8 cellular contexts compared by ENCODE assay signal in genomic region chr10:103918053-103918846, GRCh38. TPM values are rescaled to one million over a fixed set of nuclear protein-coding genes. Genes with fewer than 3 reads are reported as not detected.
A peak's percentile ranks its signal among the peaks of the same experiment; 100 is the strongest.
DNase-seq lines count a peak whose midpoint lies in the region; TF ChIP-seq lines count a peak whose summit lies in the region.

Gene STN1, minus strand, starts transcription at chr10:103918184. Its CDS starts 590 bp downstream, at chr10:103917594.

- TF ChIP-seq CTCF in HFF-Myc (IDR thresholded peaks at IDR 0.05; ENCODE audit: low read depth, low read length, missing control alignments) (no peak), suprapubic skin (IDR thresholded peaks at IDR 0.05) (peak in 1 of 2 donors; percentile 9)

- H3K4me3 Mint-ChIP-seq in activated naive CD4-positive, alpha-beta T cell treated with anti-CD3 and anti-CD28 coated beads, Interleukin-2, amount 10 ng/mL, durations not matched to agents 7 days and 5 days = peak within 1 kb of the TSS; percentile 84

- peak within 1 kb of the TSS; percentile 90 for H3K27ac Mint-ChIP-seq in activated naive CD4-positive, alpha-beta T cell treated with anti-CD3 and anti-CD28 coated beads, Interleukin-2, amount 10 ng/mL, durations not matched to agents 7 days and 5 days

- DNase-seq in GM04503 (ENCODE audit: low read depth) (peak; percentile 58), HFF-Myc (ENCODE audit: extremely low read depth, low read depth) (peak; percentile 87), NAMALWA (ENCODE audit: low spot score) (peak; percentile 94), SK-N-DZ (ENCODE audit: low spot score) (peak; percentile 95), germinal center (ENCODE audit: low spot score) (peak; percentile 98), nucleus accumbens (lab: John Stamatoyannopoulos, UW) (peak; percentile 73 to 99 (median 97)), suprapubic skin (ENCODE audit: low spot score in 2 of 2) (peak; percentile 98)
- peak; percentile 97 for DNase-seq in activated naive CD4-positive, alpha-beta T cell treated with anti-CD3 and anti-CD28 coated beads, Interleukin-2, amount 10 ng/mL, durations not matched to agents 7 days and 5 days

- peaks cover 43% of the 10 kb centered on the region for H3K4me1 Mint-ChIP-seq in activated naive CD4-positive, alpha-beta T cell treated with anti-CD3 and anti-CD28 coated beads, Interleukin-2, amount 10 ng/mL, durations not matched to agents 7 days and 5 days

- peak; percentile 45 to 80 for TF ChIP-seq POLR2A in suprapubic skin (IDR thresholded peaks at IDR 0.05)

- peaks cover 33% of the 10 kb centered on the region for H3K36me3 Mint-ChIP-seq in activated naive CD4-positive, alpha-beta T cell treated with anti-CD3 and anti-CD28 coated beads, Interleukin-2, amount 10 ng/mL, durations not matched to agents 7 days and 5 days

- H3K9me3 ChIP-seq in suprapubic skin = no peaks in the 10 kb centered on the region

- H3K4me1 ChIP-seq in suprapubic skin = peaks cover 39% of the 10 kb centered on the region

- H3K36me3 ChIP-seq in suprapubic skin = no peaks in the 10 kb centered on the region

- no peaks in the 10 kb centered on the region for H3K27me3 ChIP-seq in suprapubic skin

- H3K27ac ChIP-seq in suprapubic skin = peak within 1 kb of the TSS; percentile 95

- WGBS in suprapubic skin = 2% methylated on average over 17 of the region's 53 CpGs

- no peaks in the 10 kb centered on the region for H3K27me3 Mint-ChIP-seq in activated naive CD4-positive, alpha-beta T cell treated with anti-CD3 and anti-CD28 coated beads, Interleukin-2, amount 10 ng/mL, durations not matched to agents 7 days and 5 days

- H3K9me3 Mint-ChIP-seq in activated naive CD4-positive, alpha-beta T cell treated with anti-CD3 and anti-CD28 coated beads, Interleukin-2, amount 10 ng/mL, durations not matched to agents 7 days and 5 days = peaks cover 7% of the 10 kb centered on the region

- H3K4me3 ChIP-seq in HFF-Myc (replicated peaks; ENCODE audit: low read depth, low read length) = peak within 1 kb of the TSS; percentile 72
- peak within 1 kb of the TSS; percentile 60 for H3K4me3 ChIP-seq in suprapubic skin

- TF ChIP-seq EP300 in suprapubic skin (IDR thresholded peaks at IDR 0.05) = no peak

- CTCF ChIA-PET in activated naive CD4-positive, alpha-beta T cell treated with anti-CD3 and anti-CD28 coated beads, Interleukin-2, amount 10 ng/mL, durations not matched to agents 7 days and 5 days (lab: Charles Lee) = interaction anchor here (1.1 to 2.4 kb wide), 3 partner anchors 17 to 32 kb away, joined by 3 to 12 read pairs (median 3); no protein-coding TSS in a partner anchor

RNA-seq across cellular contexts. Expression of gene STN1, which starts in this region (rescaled TPM):
- 29.5 and 33.0 TPM in 2 replicates for polyA plus RNA-seq in SK-N-DZ (2014; cell fraction: cytosol; rRNA removed)
- 17.1 and 20.1 TPM in 2 replicates for polyA plus RNA-seq in SK-N-DZ (2014; cell fraction: nucleus; rRNA removed)
- total RNA-seq in suprapubic skin = 10 to 100 TPM; 13.8 to 24.8 (median 22.9) TPM

Comparison
In these comparisons a context has a peak if more than half of its experiments do, and no peak if none do; other contexts are left out.
1. Peak in every context shown above with its lines: DNase-seq, H3K4me3 ChIP-seq and H3K27ac ChIP-seq.